In the genomic region with DNA sequence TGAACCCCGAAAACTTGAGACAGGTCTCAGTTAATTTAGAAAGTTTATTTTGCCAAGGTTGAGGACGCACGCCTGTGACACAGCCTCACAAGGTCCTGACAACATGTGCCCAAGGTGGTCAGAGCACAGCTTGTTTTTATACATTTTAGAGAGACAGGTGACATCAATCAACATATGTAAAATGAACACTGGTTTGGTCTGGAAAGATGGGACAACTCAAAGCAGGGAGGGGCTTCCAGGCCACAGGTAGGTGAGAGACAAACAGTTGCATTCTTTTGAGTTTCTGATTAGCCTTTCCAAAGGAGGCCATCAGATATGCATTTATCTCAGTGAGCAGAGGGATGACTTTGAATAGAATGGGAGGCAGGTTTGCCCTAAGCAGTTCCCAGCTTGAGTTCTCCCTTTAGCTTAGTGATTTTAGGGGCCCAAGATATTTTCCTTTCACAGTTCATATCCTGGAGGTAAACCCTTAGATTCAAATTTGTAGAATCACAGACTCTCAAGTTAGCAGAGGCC, we compare ENCODE assay signal across 1 cellular context.
TF ChIP-seq lines count a peak whose summit lies in the region.

No MANE protein-coding gene starts in this region.

TF ChIP-seq in GM23338, 12 proteins besides CTCF, POLR2A, EP300 and RAD21:
- 0 out of 2 replicates have a peak, but pooled peaks have one; percentile 49 for TF ChIP-seq ZNF462 (CRISPR knock-in tag; IDR thresholded peaks at IDR 0.05)
- peak; percentile 47; the same call in 1 of the 2 replicates for TF ChIP-seq NANOG (IDR thresholded peaks at IDR 0.05; ENCODE audit: borderline replicate concordance)
